Comparison of ENCODE assay signal across 8 cellular contexts in genomic region chr9:104927216-104927911, GRCh38. TPM values are rescaled to one million over a fixed set of nuclear protein-coding genes. Genes with fewer than 3 reads are reported as not detected.
DNase-seq lines count a peak whose midpoint lies in the region; ATAC-seq and TF ChIP-seq lines count a peak whose summit lies in the region.

No MANE protein-coding gene starts in this region.

- no peak for TF ChIP-seq CTCF in GM10266 (IDR thresholded peaks at IDR 0.05; ENCODE audit: control insufficient read depth, insufficient read depth, low read depth, missing control alignments)
- no peak for TF ChIP-seq CTCF in thyroid gland (IDR thresholded peaks at IDR 0.05)

- H3K4me1 ChIP-seq in muscle layer of colon (ENCODE audit: insufficient read depth, low read length) (peaks cover 36% of the 10 kb centered on the region), thyroid gland (peaks cover 23 to 25% of the 10 kb centered on the region in 2 donors)

- H3K27me3 ChIP-seq in MG63 = no peaks in the 10 kb centered on the region
- H3K27me3 ChIP-seq in muscle layer of colon (ENCODE audit: control insufficient read depth in 1 of 2, insufficient read depth in 2 of 2, low read length in 2 of 2) = no peaks in the 10 kb centered on the region
- H3K27me3 ChIP-seq in thyroid gland = no peaks in the 10 kb centered on the region

- H3K27ac ChIP-seq in muscle layer of colon (ENCODE audit: low read depth, low read length) (peak overlapping the region; percentile 94), thyroid gland (peak overlapping the region; percentile 74 to 90 (median 77))

- no peak for ATAC-seq in GM19452 (IDR thresholded peaks at IDR 0.05; ENCODE audit: unreplicated experiment)

- DNase-seq in GM10266 (ENCODE audit: extremely low spot score) (peak; percentile 59), MG63 (peak; percentile 45), fibroblast of gingiva (ENCODE audit: low read depth) (peak; percentile 22), thyroid gland (peak; percentile 54 to 55), activated gamma-delta T cell (lab: John Stamatoyannopoulos, UW) (no peak)
- DNase-seq in activated CD8-positive, alpha-beta memory T cell treated with anti-CD3 and anti-CD28 coated beads, Interleukin-2, amount 50 U/mL, for 4 hours = peak; percentile 20

- intact Hi-C loops in thyroid gland (cut with DNase I) = loop anchor here (5.0 to 10.0 kb wide), 4 partner anchors 40 to 227 kb away; no protein-coding TSS in a partner anchor

- WGBS in thyroid gland, 2 donors = 1% methylated on average over 21 to 23 of the region's 44 CpGs

- peak in 1 of 2 donors; percentile 5 for TF ChIP-seq POLR2A in thyroid gland (IDR thresholded peaks at IDR 0.05)

- H3K9me3 ChIP-seq in MG63 = no peaks in the 10 kb centered on the region
- H3K9me3 ChIP-seq in muscle layer of colon (ENCODE audit: low read length) = no peaks in the 10 kb centered on the region
- H3K9me3 ChIP-seq in thyroid gland = no peaks in the 10 kb centered on the region

- H3K9ac ChIP-seq in muscle layer of colon (ENCODE audit: low read length) = peak overlapping the region; percentile 96

- H3K36me3 ChIP-seq in MG63 = no peaks in the 10 kb centered on the region
- peaks cover 3% of the 10 kb centered on the region for H3K36me3 ChIP-seq in muscle layer of colon (ENCODE audit: insufficient read depth, low read length)
- H3K36me3 ChIP-seq in thyroid gland = no peaks in the 10 kb centered on the region

- H3K4me3 ChIP-seq in MG63 = peak overlapping the region; percentile 59
- H3K4me3 ChIP-seq in muscle layer of colon (ENCODE audit: low read depth in 1 of 2, low read length in 2 of 2) = peak overlapping the region; percentile 50 to 99
- peak overlapping the region; percentile 36 to 89 (median 58) for H3K4me3 ChIP-seq in thyroid gland (replicated peaks in 1 of 3)

RNA-seq across cellular contexts. Expression of gene ABCA1, which starts 0.6 kb away (rescaled TPM):
- total RNA-seq in MG63 (2014; rRNA removed; shearing (Covaris generic); ENCODE audit: low replicate concordance) = 2.4 and 2.9 TPM in 2 replicates
- 10 to 100 TPM; 18.3 to 59.8 (median 35.0) TPM for total RNA-seq in thyroid gland
